In genomic region chr4:54274786-54275503, GRCh38 we compare ENCODE assay signal across 21 cellular contexts. TPM values are rescaled to one million over a fixed set of nuclear protein-coding genes. Genes with fewer than 3 reads are reported as not detected.
"Had no signal": no experiment of that assay in that cellular context is flagged by ENCODE, and none has a peak within 500 bp of the region (broad histone marks: within the 10 kb centered on the region; RNA-seq: fewer than 3 reads in every experiment).

No MANE protein-coding gene starts in this region.

- H3K27ac Mint-ChIP-seq: activated naive CD8-positive, alpha-beta T cell treated with anti-CD3 and anti-CD28 coated beads for 36 hours; stimulated activated effector memory CD8-positive, alpha-beta T cell treated with anti-CD3 and anti-CD28 coated beads, Interleukin-12 subunit alpha, Interleukin-12 subunit beta, amount 100 ng/mL, for 72 hours; T-helper 1 cell treated with Interleukin-12 subunit alpha and Interleukin-12 subunit beta and Interleukin-4 antibody, amounts not matched to agents 30 μg/mL and 1 μg/mL, for 36 hours had no signal

- H3K36me3 ChIP-seq: colonic mucosa, gastrocnemius medialis, prostate gland had no signal

- DNase-seq: activated CD4-positive, alpha-beta T cell treated with anti-CD3 and anti-CD28 coated beads, Interleukin-2, amount 50 U/mL, for 4 hours; activated CD4-positive, CD25-positive, alpha-beta regulatory T cell treated with anti-CD3 and anti-CD28 coated beads, Interleukin-2, amount 50 U/mL, for 72 hours; activated naive CD4-positive, alpha-beta T cell; activated naive CD8-positive, alpha-beta T cell treated with anti-CD3 and anti-CD28 coated beads for 36 hours; central memory CD4-positive, alpha-beta T cell; colonic mucosa; gastrocnemius medialis; head of caudate nucleus; kidney glomerular epithelial cell; left ventricle myocardium superior; occipital lobe; right cardiac atrium; small intestine; stimulated activated CD4-positive, alpha-beta T cell treated with anti-CD3 and anti-CD28 coated beads, Interleukin-4, amount 100 ng/mL, for 1 hour; testis; upper lobe of left lung had no signal

- H3K9me3 Mint-ChIP-seq: activated naive CD8-positive, alpha-beta T cell treated with anti-CD3 and anti-CD28 coated beads for 36 hours; stimulated activated effector memory CD8-positive, alpha-beta T cell treated with anti-CD3 and anti-CD28 coated beads, Interleukin-12 subunit alpha, Interleukin-12 subunit beta, amount 100 ng/mL, for 72 hours had no signal

- H3K4me3 ChIP-seq: colonic mucosa, gastrocnemius medialis, prostate gland, testis, upper lobe of left lung had no signal

- H3K27me3 Mint-ChIP-seq: brain had no signal

- ATAC-seq: gastrocnemius medialis; right cardiac atrium; stimulated activated effector memory CD8-positive, alpha-beta T cell treated with anti-CD3 and anti-CD28 coated beads, Interleukin-12 subunit alpha, Interleukin-12 subunit beta, amount 100 ng/mL, for 72 hours had no signal

- H3K4me3 Mint-ChIP-seq: activated naive CD8-positive, alpha-beta T cell treated with anti-CD3 and anti-CD28 coated beads for 36 hours; brain; stimulated activated effector memory CD8-positive, alpha-beta T cell treated with anti-CD3 and anti-CD28 coated beads, Interleukin-12 subunit alpha, Interleukin-12 subunit beta, amount 100 ng/mL, for 72 hours; T-helper 1 cell treated with Interleukin-12 subunit alpha and Interleukin-12 subunit beta and Interleukin-4 antibody, amounts not matched to agents 30 μg/mL and 1 μg/mL, for 36 hours had no signal

- H3K4me1 ChIP-seq: colonic mucosa, prostate gland, testis had no signal

- H3K4me1 Mint-ChIP-seq: stimulated activated effector memory CD8-positive, alpha-beta T cell treated with anti-CD3 and anti-CD28 coated beads, Interleukin-12 subunit alpha, Interleukin-12 subunit beta, amount 100 ng/mL, for 72 hours had no signal

- H3K9me3 ChIP-seq: colonic mucosa, gastrocnemius medialis, prostate gland, testis, upper lobe of left lung had no signal

- H3K36me3 Mint-ChIP-seq: activated naive CD8-positive, alpha-beta T cell treated with anti-CD3 and anti-CD28 coated beads for 36 hours; brain; stimulated activated effector memory CD8-positive, alpha-beta T cell treated with anti-CD3 and anti-CD28 coated beads, Interleukin-12 subunit alpha, Interleukin-12 subunit beta, amount 100 ng/mL, for 72 hours had no signal

- H3K27me3 ChIP-seq: colonic mucosa, gastrocnemius medialis, testis, upper lobe of left lung had no signal

RNA-seq across cellular contexts. Expression of gene PDGFRA, which starts 45.9 kb away (rescaled TPM):
- total RNA-seq: activated CD8-positive, alpha-beta memory T cell treated with anti-CD3 and anti-CD28 coated beads for 36 hours; activated naive CD8-positive, alpha-beta T cell treated with anti-CD3 and anti-CD28 coated beads for 36 hours had no signal
